ENCODE assay signal across 20 cellular contexts in the genomic region with DNA sequence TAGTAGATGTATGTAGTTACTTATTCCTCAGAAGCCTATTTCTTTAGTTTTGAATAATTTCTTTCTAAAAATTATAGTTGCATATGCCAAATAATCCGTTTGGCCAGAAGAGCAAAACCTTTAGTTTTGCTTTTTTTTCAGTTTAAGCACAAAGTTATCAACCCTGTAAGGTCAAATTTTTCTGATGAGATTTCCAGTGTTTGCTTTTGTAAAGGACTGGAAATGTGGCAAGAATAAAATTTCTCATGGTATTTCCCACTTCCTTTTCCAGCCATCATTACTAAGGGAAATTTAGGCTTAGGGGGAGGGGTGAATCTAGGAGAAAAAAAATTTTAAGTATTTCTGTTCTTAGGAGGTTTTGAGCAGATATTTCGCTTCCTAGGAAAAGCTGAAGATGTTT. TPM values are rescaled to one million over a fixed set of nuclear protein-coding genes. Genes with fewer than 3 reads are reported as not detected.
DNase-seq lines count a peak whose midpoint lies in the region; ATAC-seq, FAIRE-seq and TF ChIP-seq lines count a peak whose summit lies in the region.
"Had no signal": no experiment of that assay in that cellular context is flagged by ENCODE, and none has a peak within 500 bp of the region (broad histone marks: within the 10 kb centered on the region; RNA-seq: fewer than 3 reads in every experiment).

No MANE protein-coding gene starts in this region.

- H3K4me1 Mint-ChIP-seq in nephron (peaks cover 33% of the 10 kb centered on the region), H9 (peaks cover 17 to 37% of the 10 kb centered on the region in 2 experiments)

- no peak overlapping the region for H3K18ac ChIP-seq in H9 (ENCODE audit: insufficient read length, low read depth, low read length)

- H3K23ac ChIP-seq in H9 (ENCODE audit: insufficient read length, low read depth, low read length): no peak overlapping the region

- H3K9ac ChIP-seq in endothelial cell of umbilical vein (replicated peaks; ENCODE audit: extremely low read depth, insufficient read depth, low read length) (no peak overlapping the region), H9 (ENCODE audit: extremely low read depth, insufficient read length, low read length) (no peak overlapping the region)

- no peak overlapping the region for H3K4ac ChIP-seq in H9 (ENCODE audit: low read depth, low read length)

- H3K27ac Mint-ChIP-seq in nephron (peak overlapping the region; percentile 3 to 31 (median 12)), H9 (no peak overlapping the region)

- BruUV-seq in endothelial cell of umbilical vein (replicated peaks; lab: Mats Ljungman, UMichigan): no TSS peak

- H2BK20ac ChIP-seq in H9 (ENCODE audit: low read depth, low read length, poor library complexity, severe bottlenecking): no peak overlapping the region

- H3K36me3 Mint-ChIP-seq in nephron (ENCODE audit: low read depth): peaks cover 18% of the 10 kb centered on the region
- peaks cover 9 to 14% (median 10%) of the 10 kb centered on the region in 3 experiments; a peak in 6 of 7 replicates for H3K36me3 Mint-ChIP-seq in H9 (ENCODE audit: insufficient read depth in 1 of 3, low read depth in 3 of 3)

- no peak overlapping the region for H2BK120ac ChIP-seq in H9 (ENCODE audit: low read depth, low read length, poor library complexity, severe bottlenecking)

- H4K20me1 ChIP-seq in endothelial cell of umbilical vein (replicated peaks; ENCODE audit: control insufficient read depth, extremely low read depth, insufficient read depth, low read length) (peaks cover 3% of the 10 kb centered on the region), H9 (ENCODE audit: control insufficient read depth, insufficient read depth, insufficient read length) (no peaks in the 10 kb centered on the region)

- H4K5ac ChIP-seq in H9 (ENCODE audit: insufficient read length, low read depth, low read length): no peak overlapping the region

- H4K91ac ChIP-seq in H9 (ENCODE audit: insufficient read length, low read depth, low read length): no peak overlapping the region

- no peak overlapping the region for H3K14ac ChIP-seq in H9 (ENCODE audit: insufficient read depth, low read length)

- H3K9me3 ChIP-seq in cardiac muscle cell (ENCODE audit: low read depth) (no peaks in the 10 kb centered on the region), endothelial cell of umbilical vein (replicated peaks; ENCODE audit: control insufficient read depth, insufficient read depth, low read length) (no peaks in the 10 kb centered on the region), tibial artery (no peaks in the 10 kb centered on the region), H9 (ENCODE audit: control insufficient read depth, low read depth, low read length) (no peaks in the 10 kb centered on the region)
- H3K9me3 ChIP-seq: upper lobe of right lung had no signal

- H3K4me2 ChIP-seq in endothelial cell of umbilical vein (ENCODE audit: insufficient read depth, low read length): peak overlapping the region; percentile 4
- H3K4me2 ChIP-seq in H9 (ENCODE audit: insufficient read depth, insufficient read length, low read length): no peak overlapping the region

- H3K4me3 Mint-ChIP-seq in nephron (no peak overlapping the region), H9 (no peak overlapping the region)

- POLR2A ChIA-PET in endothelial cell of umbilical vein (lab: Charles Lee): interaction anchor here (1.3 to 6.4 kb wide), 5 partner anchors 11 to 154 kb away, joined by 3 to 45 read pairs (median 3); no protein-coding TSS in a partner anchor

- H3K27me3 ChIP-seq in cardiac muscle cell: no peaks in the 10 kb centered on the region
- no peaks in the 10 kb centered on the region for H3K27me3 ChIP-seq in endothelial cell of umbilical vein (ENCODE audit: control insufficient read depth in 2 of 2, insufficient read depth in 2 of 2, low read length in 2 of 2)
- H3K27me3 ChIP-seq in tibial artery: no peaks in the 10 kb centered on the region
- H3K27me3 ChIP-seq in H9 (ENCODE audit: insufficient read depth, low read length): no peaks in the 10 kb centered on the region
- H3K27me3 ChIP-seq: upper lobe of right lung had no signal

- H3K56ac ChIP-seq in H9 (ENCODE audit: insufficient read length, low read depth, low read length): no peak overlapping the region

- H3K36me3 ChIP-seq in cardiac muscle cell (no peaks in the 10 kb centered on the region), endothelial cell of umbilical vein (ENCODE audit: control insufficient read depth in 2 of 2, extremely low read depth in 1 of 2, insufficient read depth in 2 of 2, low read length in 2 of 2) (peaks cover 4 to 16% of the 10 kb centered on the region in 2 experiments), tibial artery (peaks cover 0 to 12% (median 0%) of the 10 kb centered on the region in 3 donors)
- H3K36me3 ChIP-seq: upper lobe of right lung had no signal

- no peak overlapping the region for H3T11ph ChIP-seq in H9 (ENCODE audit: low read length)

- H2AFZ ChIP-seq in endothelial cell of umbilical vein (ENCODE audit: low read depth, low read length): no peak overlapping the region
- H2AFZ ChIP-seq in H9 (ENCODE audit: low read length): no peak overlapping the region

- H3K79me2 ChIP-seq in endothelial cell of umbilical vein (ENCODE audit: control insufficient read depth, insufficient read depth, low read length) (peaks cover 97% of the 10 kb centered on the region), H9 (ENCODE audit: insufficient read depth, low read length) (peaks cover 35% of the 10 kb centered on the region; the same call in 1 of the 2 replicates)

- peak; percentile 4 for FAIRE-seq in endothelial cell of umbilical vein (lab: Jason Lieb, UNC)
- FAIRE-seq: H54, kidney had no signal

- no peaks in the 10 kb centered on the region for H3K23me2 ChIP-seq in H9 (ENCODE audit: insufficient read length, low read depth, low read length, poor library complexity, severe bottlenecking)

- no peak overlapping the region for H4K8ac ChIP-seq in H9 (replicated peaks; ENCODE audit: insufficient read length, low read depth, low read length)

- no peaks in the 10 kb centered on the region for H3K9me1 ChIP-seq in endothelial cell of umbilical vein (replicated peaks; ENCODE audit: control insufficient read depth, extremely low read depth, insufficient read depth, low read length)

- no peak overlapping the region for H2BK12ac ChIP-seq in H9 (ENCODE audit: insufficient read length, low read depth, low read length)

- dilution Hi-C loops in endothelial cell of umbilical vein (cut with MboI; ENCODE audit: extremely low pct_ligation_motif_present, low sequenced_read_pairs): no loop called here

- no peaks in the 10 kb centered on the region for H3K9me3 Mint-ChIP-seq in nephron
- H3K9me3 Mint-ChIP-seq in H9: no peaks in the 10 kb centered on the region; a peak in 1 of 5 replicates

- H3K79me1 ChIP-seq in H9 (ENCODE audit: insufficient read depth, low read depth, low read length, poor library complexity, severe bottlenecking): peaks cover 4% of the 10 kb centered on the region

- ATAC-seq in left cardiac atrium (no peak), GM21529 (IDR thresholded peaks at IDR 0.05; ENCODE audit: unreplicated experiment) (no peak)
- ATAC-seq: upper lobe of right lung had no signal

- no CpG with 5 or more reads among the region's 2 CpGs for WGBS in H9 (ENCODE audit: extremely low coverage, insufficient read length, low lambda C conversion rate)

- intact Hi-C loops in left cardiac atrium (cut with DNase I) (no loop called here), endothelial cell of umbilical vein (cut with micrococcal nuclease) (loop anchor here (1.0 kb wide), 2 partner anchors 17 to 26 kb away; no protein-coding TSS in a partner anchor), tibial artery (cut with DNase I; ENCODE audit: low total_unique reads) (no loop called here)

- H2BK5ac ChIP-seq in H9 (ENCODE audit: insufficient read length, low read length): no peak overlapping the region

- no peaks in the 10 kb centered on the region for H3K27me3 Mint-ChIP-seq in nephron (ENCODE audit: low read depth)
- no peaks in the 10 kb centered on the region for H3K27me3 Mint-ChIP-seq in H9 (ENCODE audit: low read depth)

- H2AK5ac ChIP-seq in H9 (ENCODE audit: insufficient read length, low read length): no peak overlapping the region

- DNase-seq in cardiac muscle cell (ENCODE audit: low read depth in 1 of 2, low spot score in 1 of 2) (peak in 1 of 2 donors; percentile 72), left cardiac atrium (no peak), endothelial cell of umbilical vein (ENCODE audit: low read depth, low spot score) (no peak), tibial artery (no peak), H9 (no peak), pons (ENCODE audit: low spot score) (no peak)
- DNase-seq: 8988T; activated CD4-positive, CD25-positive, alpha-beta regulatory T cell treated with anti-CD3 and anti-CD28 coated beads, Interleukin-2, amount 50 U/mL, for 72 hours; activated effector memory CD4-positive, alpha-beta T cell treated with anti-CD3 and anti-CD28 coated beads, Interleukin-2, amount 50 U/mL, for 16 hours; C1 segment of cervical spinal cord; hippocampal formation; KG1; kidney; NCI-H69; nucleus accumbens; T1000; upper lobe of right lung had no signal

- TF ChIP-seq CTCF in cardiac muscle cell (IDR thresholded peaks at IDR 0.05; ENCODE audit: low read depth, low read length): no peak
- no peak for TF ChIP-seq CTCF in endothelial cell of umbilical vein (IDR thresholded peaks at IDR 0.05; ENCODE audit: extremely low read depth in 1 of 2, insufficient read depth in 1 of 2, low read depth in 1 of 2, low read length in 2 of 2)
- no peak for TF ChIP-seq CTCF in nephron (IDR thresholded peaks at IDR 0.05; ENCODE audit: unreplicated experiment in 3 of 3)
- no peak for TF ChIP-seq CTCF in tibial artery (IDR thresholded peaks at IDR 0.05)
- TF ChIP-seq CTCF in H9 (conservative IDR thresholded peaks at IDR 0.05): no peak

- no peak overlapping the region for H2BK15ac ChIP-seq in H9 (ENCODE audit: low read depth, low read length)

- H3K27ac ChIP-seq in cardiac muscle cell: peak overlapping the region; percentile 24
- H3K27ac ChIP-seq in endothelial cell of umbilical vein (ENCODE audit: insufficient read depth, low read depth, low read length): no peak overlapping the region
- H3K27ac ChIP-seq in tibial artery: peak overlapping the region; percentile 89 to 94
- no peak overlapping the region for H3K27ac ChIP-seq in H9 (ENCODE audit: insufficient read length, low read depth, low read length)
- H3K27ac ChIP-seq: upper lobe of right lung had no signal

- CTCF ChIA-PET in endothelial cell of umbilical vein (lab: Charles Lee): interaction anchor here (1.6 to 2.9 kb wide), 2 partner anchors 12 to 129 kb away, joined by 3 to 7 read pairs; no protein-coding TSS in a partner anchor

- H3K4me1 ChIP-seq in cardiac muscle cell (ENCODE audit: low read depth) (peaks cover 22% of the 10 kb centered on the region), endothelial cell of umbilical vein (ENCODE audit: control insufficient read depth, extremely low read depth, insufficient read depth, low read length) (peaks cover 43% of the 10 kb centered on the region), tibial artery (peaks cover 0 to 95% (median 51%) of the 10 kb centered on the region in 4 donors), H9 (ENCODE audit: insufficient read depth, low read length) (peaks cover under 1% of the 10 kb centered on the region; the same call in 1 of the 2 replicates)

- H3K4me3 ChIP-seq in cardiac muscle cell: no peak overlapping the region
- H3K4me3 ChIP-seq in endothelial cell of umbilical vein (replicated peaks in 1 of 3; ENCODE audit: insufficient read depth in 1 of 3, low read depth in 1 of 3, low read length in 3 of 3): no peak overlapping the region
- peak overlapping the region; percentile 16 to 26 for H3K4me3 ChIP-seq in tibial artery
- H3K4me3 ChIP-seq: upper lobe of right lung had no signal

- TF ChIP-seq POLR2A in endothelial cell of umbilical vein (IDR thresholded peaks at IDR 0.05; ENCODE audit: low read depth, low read length): no peak

RNA-seq across cellular contexts. Expression of gene CALD1, which starts 7.6 kb away (rescaled TPM):
- total RNA-seq in cardiac muscle cell (22.6 and 29.3 TPM in 2 replicates), left cardiac atrium (100 to 1,000 TPM; 181 to 194 TPM), endothelial cell of umbilical vein (307 and 313 TPM in 2 replicates), H9 (2021) (107 and 118 TPM in 2 replicates)
- polyA plus RNA-seq in cardiac muscle cell (73.8 and 135 TPM in 2 replicates), endothelial cell of umbilical vein (136 and 148 TPM in 2 replicates)
- polyA plus RNA-seq in endothelial cell of umbilical vein (2011; cell fraction: cytosol; rRNA removed): 186 and 212 TPM in 2 replicates
- polyA plus RNA-seq in endothelial cell of umbilical vein (2011; cell fraction: nucleus; rRNA removed): 346 and 400 TPM in 2 replicates
- 259 and 283 TPM in 2 replicates for polyA plus RNA-seq in endothelial cell of umbilical vein (2012)
- polyA minus RNA-seq in endothelial cell of umbilical vein: 325 and 347 TPM in 2 replicates
- 28.8 TPM for polyA minus RNA-seq in endothelial cell of umbilical vein (2011; cell fraction: cytosol; rRNA and poly(A)+ RNA removed)
- 320 and 528 TPM in 2 replicates for polyA minus RNA-seq in endothelial cell of umbilical vein (2011; cell fraction: nucleus; rRNA and poly(A)+ RNA removed)

Comparison
In these comparisons a context has a peak if more than half of its experiments do, and no peak if none do; other contexts are left out.
1. H3K27ac ChIP-seq: peak in cardiac muscle cell (single experiment) and tibial artery (2 of 2); none in endothelial cell of umbilical vein (single experiment) and H9 (single experiment).
2. H3K4me3 ChIP-seq: peak in tibial artery (2 of 2); none in cardiac muscle cell (single experiment) and endothelial cell of umbilical vein (0 of 3).
3. H3K27ac Mint-ChIP-seq: peak in nephron (3 of 3); none in H9 (0 of 3).